ENCODE assay signal across 28 cellular contexts in genomic region chr4:154562697-154563254, GRCh38. TPM values are rescaled to one million over a fixed set of nuclear protein-coding genes. Genes with fewer than 3 reads are reported as not detected.
A peak's percentile ranks its signal among the peaks of the same experiment; 100 is the strongest.
DNase-seq lines count a peak whose midpoint lies in the region; ATAC-seq and TF ChIP-seq lines count a peak whose summit lies in the region.
"Had no signal": no experiment of that assay in that cellular context is flagged by ENCODE, and none has a peak within 500 bp of the region (broad histone marks: within the 10 kb centered on the region; RNA-seq: fewer than 3 reads in every experiment).

Gene FGB (plus strand): TSS chr4:154563011. CDS start chr4:154563019, 8 bp downstream.

- no peak for TF ChIP-seq CTCF in ascending aorta (IDR thresholded peaks at IDR 0.05)
- TF ChIP-seq CTCF in stomach (IDR thresholded peaks at IDR 0.05), result no peak
- TF ChIP-seq CTCF in GM23338 (conservative IDR thresholded peaks at IDR 0.05; ENCODE audit: low read depth in 2 of 2), result no peak

- H3K79me2 ChIP-seq in GM23338 (replicated peaks; ENCODE audit: insufficient read depth), result no peaks in the 10 kb centered on the region

- H3K9me2 ChIP-seq in GM23338 (ENCODE audit: insufficient read depth), result no peaks in the 10 kb centered on the region

- H3K4me3 ChIP-seq in ascending aorta (no peak within 1 kb of the TSS), stomach (no peak within 1 kb of the TSS), GM23338 (no peak within 1 kb of the TSS)

- no peak within 1 kb of the TSS for H2AFZ ChIP-seq in GM23338

- no peaks in the 10 kb centered on the region for H3K27me3 Mint-ChIP-seq in GM23338 (ENCODE audit: insufficient read depth, low read depth, poor library complexity)

- WGBS in stomach, 5 donors, result 63 to 73% (median 65%) methylated on average over 2 of the region's 2 CpGs

- intact Hi-C loops in ascending aorta (cut with DNase I) (no loop called here), stomach (cut with DNase I; ENCODE audit: low total_unique reads) (no loop called here), Right ventricle myocardium superior (cut with DNase I) (no loop called here)

- H3K4me1 Mint-ChIP-seq in GM23338, result peaks cover 10% of the 10 kb centered on the region
- H3K4me1 Mint-ChIP-seq: CD4-positive, alpha-beta memory T cell had no signal

- no peak within 1 kb of the TSS for H3K4me2 ChIP-seq in GM23338

- no peak for TF ChIP-seq EP300 in stomach (IDR thresholded peaks at IDR 0.05)

- no peaks in the 10 kb centered on the region for H3F3A ChIP-seq in GM23338 (replicated peaks; ENCODE audit: low read depth)

- H3K36me3 Mint-ChIP-seq in GM23338 (ENCODE audit: low read depth), result no peaks in the 10 kb centered on the region
- H3K36me3 Mint-ChIP-seq: CD4-positive, alpha-beta memory T cell had no signal

- no peaks in the 10 kb centered on the region for H3K36me3 ChIP-seq in ascending aorta
- no peaks in the 10 kb centered on the region for H3K36me3 ChIP-seq in stomach
- no peaks in the 10 kb centered on the region for H3K36me3 ChIP-seq in GM23338 (ENCODE audit: insufficient read depth)

- H4K20me1 ChIP-seq in GM23338 (replicated peaks; ENCODE audit: insufficient read depth), result no peaks in the 10 kb centered on the region

- H3K4me3 Mint-ChIP-seq in GM23338, result no peak within 1 kb of the TSS
- H3K4me3 Mint-ChIP-seq: CD4-positive, alpha-beta memory T cell; HFFc6 had no signal

- H3K27ac ChIP-seq in ascending aorta (no peak within 1 kb of the TSS), stomach (no peak within 1 kb of the TSS), GM23338 (ENCODE audit: low read depth) (no peak within 1 kb of the TSS)

- no peak for TF ChIP-seq POLR2A in stomach (IDR thresholded peaks at IDR 0.05)

- H3K9me3 ChIP-seq in ascending aorta (no peaks in the 10 kb centered on the region), stomach (no peaks in the 10 kb centered on the region)

- DNase-seq in DMS53 (lab: John Stamatoyannopoulos, UW), result peak; percentile 12
- DNase-seq in ascending aorta (ENCODE audit: low spot score in 2 of 2), result no peak
- DNase-seq in left lobe of liver (ENCODE audit: low spot score), result no peak
- DNase-seq in renal cortical epithelial cell (ENCODE audit: low read depth), result peak; percentile 46
- DNase-seq in stomach, result no peak
- DNase-seq in GM23338 (ENCODE audit: low spot score), result no peak
- DNase-seq in Right ventricle myocardium superior, result no peak
- DNase-seq: C1 segment of cervical spinal cord; CD4-positive, alpha-beta memory T cell; COR-L47; DMS79 treated with DMSO at 0.1 percent for 48 hours; H7; HFFc6; KBM-7; MV-4-11; NCI-H1105; NCI-H1436 treated with DMSO at 0.1 percent for 48 hours; NCI-H187 treated with DMSO at 0.1 percent for 48 hours; NCI-H2171 treated with DMSO at 0.1 percent for 48 hours; NCI-H345; NCI-H510A treated with DMSO at 0.1 percent for 48 hours; NCI-H748 treated with DMSO at 0.1 percent for 48 hours; SHP77 had no signal

- H3K27me3 ChIP-seq in ascending aorta (no peaks in the 10 kb centered on the region), stomach (no peaks in the 10 kb centered on the region), GM23338 (ENCODE audit: insufficient read depth) (no peaks in the 10 kb centered on the region)

- no peaks in the 10 kb centered on the region for H3K9me3 Mint-ChIP-seq in GM23338
- H3K9me3 Mint-ChIP-seq: CD4-positive, alpha-beta memory T cell; HFFc6 had no signal

- peak; percentile 39 for ATAC-seq in left lobe of liver
- no peak for ATAC-seq in GM23338
- ATAC-seq in Right ventricle myocardium superior (ENCODE audit: poor library complexity), result no peak
- no peak for ATAC-seq in GM19023 (IDR thresholded peaks at IDR 0.05; ENCODE audit: unreplicated experiment)

- H3K4me1 ChIP-seq in ascending aorta (no peaks in the 10 kb centered on the region), stomach (no peaks in the 10 kb centered on the region), GM23338 (ENCODE audit: insufficient read depth) (peaks cover 6% of the 10 kb centered on the region; the same call in 1 of the 2 replicates)

- H3K27ac Mint-ChIP-seq in GM23338, result no peak within 1 kb of the TSS
- H3K27ac Mint-ChIP-seq: CD4-positive, alpha-beta memory T cell; HFFc6 had no signal

TF ChIP-seq in GM23338, 12 proteins besides CTCF, POLR2A, EP300 and RAD21 (continues in another document):
- TF ChIP-seq JUNB (IDR thresholded peaks at IDR 0.05; ENCODE audit: unreplicated experiment), result no peak
- TF ChIP-seq NANOG (IDR thresholded peaks at IDR 0.05; ENCODE audit: borderline replicate concordance), result no peak
- no peak for TF ChIP-seq STAT1 (IDR thresholded peaks at IDR 0.05; ENCODE audit: unreplicated experiment)
- TF ChIP-seq ZNF114 (CRISPR knock-in tag; IDR thresholded peaks at IDR 0.05), result no peak
- TF ChIP-seq ZNF331 (CRISPR knock-in tag; IDR thresholded peaks at IDR 0.05; ENCODE audit: low read depth), result no peak
- TF ChIP-seq POLR2AphosphoS5 (IDR thresholded peaks at IDR 0.05; ENCODE audit: low read depth), result no peak
- no peak for TF ChIP-seq CREB1 (CRISPR knock-in tag; IDR thresholded peaks at IDR 0.05; ENCODE audit: low read depth)
- TF ChIP-seq, protein P1, sequence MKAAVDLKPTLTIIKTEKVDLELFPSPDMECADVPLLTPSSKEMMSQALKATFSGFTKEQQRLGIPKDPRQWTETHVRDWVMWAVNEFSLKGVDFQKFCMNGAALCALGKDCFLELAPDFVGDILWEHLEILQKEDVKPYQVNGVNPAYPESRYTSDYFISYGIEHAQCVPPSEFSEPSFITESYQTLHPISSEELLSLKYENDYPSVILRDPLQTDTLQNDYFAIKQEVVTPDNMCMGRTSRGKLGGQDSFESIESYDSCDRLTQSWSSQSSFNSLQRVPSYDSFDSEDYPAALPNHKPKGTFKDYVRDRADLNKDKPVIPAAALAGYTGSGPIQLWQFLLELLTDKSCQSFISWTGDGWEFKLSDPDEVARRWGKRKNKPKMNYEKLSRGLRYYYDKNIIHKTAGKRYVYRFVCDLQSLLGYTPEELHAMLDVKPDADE (IDR thresholded peaks at IDR 0.05), result no peak
- no peak for TF ChIP-seq EZH2phosphoT487 (IDR thresholded peaks at IDR 0.05; ENCODE audit: unreplicated experiment)
- no peak for TF ChIP-seq EZH2 (IDR thresholded peaks at IDR 0.05; ENCODE audit: low read depth, unreplicated experiment)

RNA-seq across cellular contexts. Expression of gene FGB, which starts in this region (rescaled TPM):
- total RNA-seq in ascending aorta, result 37.0 TPM
- 9,039 TPM for total RNA-seq in left lobe of liver
- 0.69 and 14.3 TPM in 2 replicates for total RNA-seq in renal cortical epithelial cell
- 10 to 100 TPM in 1 of 5 donors, 1 to 10 TPM in 1, not detected in 3; 6.2 to 22.8 TPM for total RNA-seq in stomach
- under 1 TPM in 1 of 3 donors, not detected in 2; 0.31 TPM for polyA plus RNA-seq in stomach
- not detected in 2 replicates for total RNA-seq in GM23338 (2014; rRNA removed; shearing (Covaris generic))
- polyA plus RNA-seq in GM23338 (2016; fragmentation: Nextera tagmentation; extraction: Ambion mirVana), result not detected in 2 replicates
- 0.51 TPM for total RNA-seq in Right ventricle myocardium superior
- total RNA-seq: CD4-positive, alpha-beta memory T cell; H7; HFFc6; LHCN-M2; MCF 10A; RPMI7951; SK-MEL-5 had no signal
- polyA plus RNA-seq: CD4-positive, alpha-beta memory T cell had no signal

Comparison
In these comparisons a context has a peak if more than half of its experiments do, and no peak if none do; other contexts are left out.
1. RNA of gene FGB (total RNA-seq): 9,039 TPM in left lobe of liver (single experiment); 37.0 TPM in ascending aorta (single experiment), 0.69 to 14.3 TPM in renal cortical epithelial cell, 0.51 TPM in Right ventricle myocardium superior (single experiment), 6.2 to 22.8 TPM in stomach and not detected in GM23338; every median in the first group is over 100 times any median in the second.
2. DNase-seq: peak in DMS53 (single experiment) and renal cortical epithelial cell (single experiment); none in ascending aorta (0 of 2), left lobe of liver (single experiment), stomach (single experiment), GM23338 (single experiment) and Right ventricle myocardium superior (single experiment).